13 cellular contexts compared by ENCODE assay signal in the genomic region with DNA sequence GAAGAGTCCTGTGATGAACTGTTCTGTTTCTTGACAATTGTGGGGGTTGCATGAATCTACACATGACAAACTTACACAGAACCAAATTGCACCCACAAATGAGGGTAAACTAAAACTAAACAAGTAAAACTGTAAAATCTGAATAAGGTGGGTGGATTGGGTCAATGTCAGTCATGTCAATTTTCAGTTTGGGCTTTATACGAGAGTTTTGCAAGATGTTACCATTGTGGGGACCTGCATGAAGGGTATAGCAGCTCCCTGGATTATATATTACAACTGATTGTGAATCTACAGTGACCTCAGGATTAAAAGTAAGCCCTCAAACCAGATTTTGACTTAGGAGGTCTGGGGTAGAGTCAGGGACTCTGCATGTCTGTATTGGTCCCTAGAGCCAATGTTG.
"Had no signal": no experiment of that assay in that cellular context is flagged by ENCODE, and none has a peak within 500 bp of the region (broad histone marks: within the 10 kb centered on the region; RNA-seq: fewer than 3 reads in every experiment).

No MANE protein-coding gene starts in this region.

- H3K27ac ChIP-seq: colonic mucosa, coronary artery, dorsolateral prefrontal cortex, epithelial cell of prostate, esophagus muscularis mucosa, esophagus squamous epithelium, foreskin keratinocyte, gastrocnemius medialis, gastroesophageal sphincter, heart left ventricle, heart right ventricle had no signal

- H3K36me3 ChIP-seq: colonic mucosa, esophagus muscularis mucosa, esophagus squamous epithelium, gastrocnemius medialis, gastroesophageal sphincter, heart left ventricle, heart right ventricle had no signal

- H3K9me3 ChIP-seq: colonic mucosa, esophagus muscularis mucosa, esophagus squamous epithelium, gastrocnemius medialis had no signal

- H3K4me1 ChIP-seq: colonic mucosa, esophagus muscularis mucosa, esophagus squamous epithelium, foreskin keratinocyte, gastrocnemius medialis, gastroesophageal sphincter, heart left ventricle, heart right ventricle had no signal

- H3K4me3 ChIP-seq: colonic mucosa, coronary artery, dorsolateral prefrontal cortex, esophagus muscularis mucosa, esophagus squamous epithelium, gastrocnemius medialis, gastroesophageal sphincter, heart left ventricle, heart right ventricle had no signal

- ATAC-seq: effector memory CD8-positive, alpha-beta T cell; esophagus mucosa; foreskin keratinocyte; gastrocnemius medialis; gastroesophageal sphincter; heart left ventricle; heart right ventricle had no signal
